ENCODE assay signal across 1 cellular context in the genomic region with DNA sequence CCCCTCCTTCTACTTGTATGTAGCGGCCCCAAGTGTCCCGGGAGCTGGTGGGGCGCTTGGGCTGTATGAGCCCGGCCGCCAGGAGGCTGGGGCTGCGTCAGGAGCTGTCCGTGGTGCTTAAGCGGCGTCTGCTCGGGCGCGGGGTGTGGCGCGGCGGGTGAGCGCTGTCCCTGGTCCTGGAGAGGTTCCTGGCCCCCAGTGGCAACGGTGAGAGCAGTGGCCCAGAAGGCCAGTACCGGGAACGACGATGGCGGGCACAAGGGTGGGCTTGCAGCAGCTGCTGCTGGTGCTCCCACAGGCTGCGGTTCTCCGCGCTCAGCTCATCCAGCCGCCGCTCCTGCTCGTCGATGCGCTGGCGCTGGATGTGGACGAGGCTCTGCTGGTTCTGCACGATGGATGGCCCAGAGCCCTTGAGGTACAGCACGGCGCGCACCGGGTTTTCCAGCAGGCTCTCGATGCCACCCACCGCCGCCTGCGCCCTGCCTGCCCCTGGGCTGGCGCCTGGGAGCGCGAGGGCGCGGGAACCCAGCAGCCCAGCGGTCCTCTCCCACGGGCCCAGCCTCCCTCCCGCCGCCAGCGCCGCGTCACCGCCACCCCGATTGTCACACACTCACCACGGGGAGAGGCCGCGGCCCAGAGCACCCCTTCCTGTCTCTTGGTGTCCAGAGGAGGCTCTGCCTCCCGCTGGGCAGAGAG.
TF ChIP-seq lines count a peak whose summit lies in the region.

No MANE protein-coding gene starts in this region.

TF ChIP-seq in HepG2, 621 proteins besides CTCF, POLR2A, EP300 and RAD21 (continued from another document and continues in another):
- TF ChIP-seq ZNF160 (CRISPR knock-in tag; IDR thresholded peaks at IDR 0.05) (peak; percentile 99), NCOA2 (CRISPR knock-in tag; IDR thresholded peaks at IDR 0.05) (peak; percentile 94), FOXC1 (CRISPR knock-in tag; IDR thresholded peaks at IDR 0.05; ENCODE audit: borderline replicate concordance) (peak; percentile 100), TCF7 (IDR thresholded peaks at IDR 0.05; ENCODE audit: low read depth) (no peak), PPARG (CRISPR knock-in tag; conservative IDR thresholded peaks at IDR 0.05) (peak; percentile 93), U2AF1 (optimal IDR thresholded peaks at IDR 0.05; ENCODE audit: low read depth, low read length) (no peak), NKX3-1 (CRISPR knock-in tag; IDR thresholded peaks at IDR 0.05) (peak; percentile 100), IKZF4 (CRISPR knock-in tag; IDR thresholded peaks at IDR 0.05; ENCODE audit: borderline replicate concordance, low read depth, not compliant biosample characterization) (peak; percentile 100), ZNF143 (CRISPR knock-in tag; IDR thresholded peaks at IDR 0.05) (peak; percentile 77), ZNF432 (CRISPR knock-in tag; IDR thresholded peaks at IDR 0.05; ENCODE audit: borderline replicate concordance) (peak; percentile 98), ZFP90 (CRISPR knock-in tag; IDR thresholded peaks at IDR 0.05; ENCODE audit: borderline replicate concordance) (peak; percentile 100), PHB2 (IDR thresholded peaks at IDR 0.05; ENCODE audit: partially characterized antibody) (no peak), TAF1 (CRISPR knock-in tag; IDR thresholded peaks at IDR 0.05) (peak; percentile 87), ZNF777 (CRISPR knock-in tag; IDR thresholded peaks at IDR 0.05) (peak; percentile 93), ZC3H4 (CRISPR knock-in tag; IDR thresholded peaks at IDR 0.05; ENCODE audit: borderline replicate concordance) (peak; percentile 95; the same call in 1 of the 2 replicates), ZNF326 (CRISPR knock-in tag; IDR thresholded peaks at IDR 0.05; ENCODE audit: borderline replicate concordance) (peak; percentile 97), NR2F6 (IDR thresholded peaks at IDR 0.05) (no peak), NR2F6 (CRISPR knock-in tag; IDR thresholded peaks at IDR 0.05) (peak; percentile 87), ELF1 (CRISPR knock-in tag; IDR thresholded peaks at IDR 0.05) (peak; percentile 76), XBP1 (CRISPR knock-in tag; IDR thresholded peaks at IDR 0.05) (peak; percentile 100), PHF5A (CRISPR knock-in tag; IDR thresholded peaks at IDR 0.05; ENCODE audit: low read depth, unreplicated experiment) (peak; percentile 93), ZNF12 (CRISPR knock-in tag; IDR thresholded peaks at IDR 0.05) (peak; percentile 97), ZNF747 (CRISPR knock-in tag; IDR thresholded peaks at IDR 0.05; ENCODE audit: borderline replicate concordance) (peak; percentile 100), ISX (CRISPR knock-in tag; conservative IDR thresholded peaks at IDR 0.05) (peak; percentile 100), ZNF567 (CRISPR knock-in tag; IDR thresholded peaks at IDR 0.05; ENCODE audit: borderline replicate concordance) (peak; percentile 95; the same call in 1 of the 2 replicates), SATB2 (CRISPR knock-in tag; IDR thresholded peaks at IDR 0.05) (peak; percentile 100), ARNTL (CRISPR knock-in tag; IDR thresholded peaks at IDR 0.05) (peak; percentile 97), ETV6 (CRISPR knock-in tag; conservative IDR thresholded peaks at IDR 0.05) (peak; percentile 100), HMGA1 (CRISPR knock-in tag; conservative IDR thresholded peaks at IDR 0.05) (no peak), NFYB (CRISPR knock-in tag; IDR thresholded peaks at IDR 0.05) (peak; percentile 69)
- TF ChIP-seq, protein P1, sequence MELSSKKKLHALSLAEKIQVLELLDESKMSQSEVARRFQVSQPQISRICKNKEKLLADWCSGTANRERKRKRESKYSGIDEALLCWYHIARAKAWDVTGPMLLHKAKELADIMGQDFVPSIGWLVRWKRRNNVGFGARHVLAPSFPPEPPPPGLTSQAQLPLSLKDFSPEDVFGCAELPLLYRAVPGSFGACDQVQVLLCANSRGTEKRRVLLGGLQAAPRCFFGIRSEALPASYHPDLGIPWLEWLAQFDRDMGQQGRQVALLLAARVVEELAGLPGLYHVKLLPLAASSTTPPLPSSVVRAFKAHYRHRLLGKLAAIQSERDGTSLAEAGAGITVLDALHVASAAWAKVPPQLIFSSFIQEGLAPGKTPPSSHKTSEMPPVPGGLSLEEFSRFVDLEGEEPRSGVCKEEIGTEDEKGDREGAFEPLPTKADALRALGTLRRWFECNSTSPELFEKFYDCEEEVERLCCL (CRISPR knock-in tag; IDR thresholded peaks at IDR 0.05; ENCODE audit: borderline replicate concordance), result peak; percentile 100
- TF ChIP-seq, protein P2, sequence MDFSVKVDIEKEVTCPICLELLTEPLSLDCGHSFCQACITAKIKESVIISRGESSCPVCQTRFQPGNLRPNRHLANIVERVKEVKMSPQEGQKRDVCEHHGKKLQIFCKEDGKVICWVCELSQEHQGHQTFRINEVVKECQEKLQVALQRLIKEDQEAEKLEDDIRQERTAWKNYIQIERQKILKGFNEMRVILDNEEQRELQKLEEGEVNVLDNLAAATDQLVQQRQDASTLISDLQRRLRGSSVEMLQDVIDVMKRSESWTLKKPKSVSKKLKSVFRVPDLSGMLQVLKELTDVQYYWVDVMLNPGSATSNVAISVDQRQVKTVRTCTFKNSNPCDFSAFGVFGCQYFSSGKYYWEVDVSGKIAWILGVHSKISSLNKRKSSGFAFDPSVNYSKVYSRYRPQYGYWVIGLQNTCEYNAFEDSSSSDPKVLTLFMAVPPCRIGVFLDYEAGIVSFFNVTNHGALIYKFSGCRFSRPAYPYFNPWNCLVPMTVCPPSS (IDR thresholded peaks at IDR 0.05), result no peak
- TF ChIP-seq, protein P3, sequence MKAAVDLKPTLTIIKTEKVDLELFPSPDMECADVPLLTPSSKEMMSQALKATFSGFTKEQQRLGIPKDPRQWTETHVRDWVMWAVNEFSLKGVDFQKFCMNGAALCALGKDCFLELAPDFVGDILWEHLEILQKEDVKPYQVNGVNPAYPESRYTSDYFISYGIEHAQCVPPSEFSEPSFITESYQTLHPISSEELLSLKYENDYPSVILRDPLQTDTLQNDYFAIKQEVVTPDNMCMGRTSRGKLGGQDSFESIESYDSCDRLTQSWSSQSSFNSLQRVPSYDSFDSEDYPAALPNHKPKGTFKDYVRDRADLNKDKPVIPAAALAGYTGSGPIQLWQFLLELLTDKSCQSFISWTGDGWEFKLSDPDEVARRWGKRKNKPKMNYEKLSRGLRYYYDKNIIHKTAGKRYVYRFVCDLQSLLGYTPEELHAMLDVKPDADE (CRISPR knock-in tag; IDR thresholded peaks at IDR 0.05), result peak; percentile 99
- TF ChIP-seq, protein P4, sequence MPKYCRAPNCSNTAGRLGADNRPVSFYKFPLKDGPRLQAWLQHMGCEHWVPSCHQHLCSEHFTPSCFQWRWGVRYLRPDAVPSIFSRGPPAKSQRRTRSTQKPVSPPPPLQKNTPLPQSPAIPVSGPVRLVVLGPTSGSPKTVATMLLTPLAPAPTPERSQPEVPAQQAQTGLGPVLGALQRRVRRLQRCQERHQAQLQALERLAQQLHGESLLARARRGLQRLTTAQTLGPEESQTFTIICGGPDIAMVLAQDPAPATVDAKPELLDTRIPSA (CRISPR knock-in tag; IDR thresholded peaks at IDR 0.05; ENCODE audit: borderline replicate concordance), result peak; percentile 100
- TF ChIP-seq, protein P5, sequence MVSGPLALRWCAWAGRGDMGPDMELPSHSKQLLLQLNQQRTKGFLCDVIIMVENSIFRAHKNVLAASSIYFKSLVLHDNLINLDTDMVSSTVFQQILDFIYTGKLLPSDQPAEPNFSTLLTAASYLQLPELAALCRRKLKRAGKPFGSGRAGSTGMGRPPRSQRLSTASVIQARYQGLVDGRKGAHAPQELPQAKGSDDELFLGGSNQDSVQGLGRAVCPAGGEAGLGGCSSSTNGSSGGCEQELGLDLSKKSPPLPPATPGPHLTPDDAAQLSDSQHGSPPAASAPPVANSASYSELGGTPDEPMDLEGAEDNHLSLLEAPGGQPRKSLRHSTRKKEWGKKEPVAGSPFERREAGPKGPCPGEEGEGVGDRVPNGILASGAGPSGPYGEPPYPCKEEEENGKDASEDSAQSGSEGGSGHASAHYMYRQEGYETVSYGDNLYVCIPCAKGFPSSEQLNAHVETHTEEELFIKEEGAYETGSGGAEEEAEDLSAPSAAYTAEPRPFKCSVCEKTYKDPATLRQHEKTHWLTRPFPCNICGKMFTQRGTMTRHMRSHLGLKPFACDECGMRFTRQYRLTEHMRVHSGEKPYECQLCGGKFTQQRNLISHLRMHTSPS (CRISPR knock-in tag; IDR thresholded peaks at IDR 0.05; ENCODE audit: low read depth), result peak; percentile 93
- TF ChIP-seq, protein P6, sequence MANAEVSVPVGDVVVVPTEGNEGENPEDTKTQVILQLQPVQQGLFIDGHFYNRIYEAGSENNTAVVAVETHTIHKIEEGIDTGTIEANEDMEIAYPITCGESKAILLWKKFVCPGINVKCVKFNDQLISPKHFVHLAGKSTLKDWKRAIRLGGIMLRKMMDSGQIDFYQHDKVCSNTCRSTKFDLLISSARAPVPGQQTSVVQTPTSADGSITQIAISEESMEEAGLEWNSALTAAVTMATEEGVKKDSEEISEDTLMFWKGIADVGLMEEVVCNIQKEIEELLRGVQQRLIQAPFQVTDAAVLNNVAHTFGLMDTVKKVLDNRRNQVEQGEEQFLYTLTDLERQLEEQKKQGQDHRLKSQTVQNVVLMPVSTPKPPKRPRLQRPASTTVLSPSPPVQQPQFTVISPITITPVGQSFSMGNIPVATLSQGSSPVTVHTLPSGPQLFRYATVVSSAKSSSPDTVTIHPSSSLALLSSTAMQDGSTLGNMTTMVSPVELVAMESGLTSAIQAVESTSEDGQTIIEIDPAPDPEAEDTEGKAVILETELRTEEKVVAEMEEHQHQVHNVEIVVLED (CRISPR knock-in tag; IDR thresholded peaks at IDR 0.05; ENCODE audit: borderline replicate concordance), result peak; percentile 82
- TF ChIP-seq, protein P7, sequence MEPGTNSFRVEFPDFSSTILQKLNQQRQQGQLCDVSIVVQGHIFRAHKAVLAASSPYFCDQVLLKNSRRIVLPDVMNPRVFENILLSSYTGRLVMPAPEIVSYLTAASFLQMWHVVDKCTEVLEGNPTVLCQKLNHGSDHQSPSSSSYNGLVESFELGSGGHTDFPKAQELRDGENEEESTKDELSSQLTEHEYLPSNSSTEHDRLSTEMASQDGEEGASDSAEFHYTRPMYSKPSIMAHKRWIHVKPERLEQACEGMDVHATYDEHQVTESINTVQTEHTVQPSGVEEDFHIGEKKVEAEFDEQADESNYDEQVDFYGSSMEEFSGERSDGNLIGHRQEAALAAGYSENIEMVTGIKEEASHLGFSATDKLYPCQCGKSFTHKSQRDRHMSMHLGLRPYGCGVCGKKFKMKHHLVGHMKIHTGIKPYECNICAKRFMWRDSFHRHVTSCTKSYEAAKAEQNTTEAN (CRISPR knock-in tag; conservative IDR thresholded peaks at IDR 0.05), result peak; percentile 99
- TF ChIP-seq, protein P8, sequence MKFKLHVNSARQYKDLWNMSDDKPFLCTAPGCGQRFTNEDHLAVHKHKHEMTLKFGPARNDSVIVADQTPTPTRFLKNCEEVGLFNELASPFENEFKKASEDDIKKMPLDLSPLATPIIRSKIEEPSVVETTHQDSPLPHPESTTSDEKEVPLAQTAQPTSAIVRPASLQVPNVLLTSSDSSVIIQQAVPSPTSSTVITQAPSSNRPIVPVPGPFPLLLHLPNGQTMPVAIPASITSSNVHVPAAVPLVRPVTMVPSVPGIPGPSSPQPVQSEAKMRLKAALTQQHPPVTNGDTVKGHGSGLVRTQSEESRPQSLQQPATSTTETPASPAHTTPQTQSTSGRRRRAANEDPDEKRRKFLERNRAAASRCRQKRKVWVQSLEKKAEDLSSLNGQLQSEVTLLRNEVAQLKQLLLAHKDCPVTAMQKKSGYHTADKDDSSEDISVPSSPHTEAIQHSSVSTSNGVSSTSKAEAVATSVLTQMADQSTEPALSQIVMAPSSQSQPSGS (CRISPR knock-in tag; IDR thresholded peaks at IDR 0.05), result peak; percentile 98
- TF ChIP-seq, protein P9, sequence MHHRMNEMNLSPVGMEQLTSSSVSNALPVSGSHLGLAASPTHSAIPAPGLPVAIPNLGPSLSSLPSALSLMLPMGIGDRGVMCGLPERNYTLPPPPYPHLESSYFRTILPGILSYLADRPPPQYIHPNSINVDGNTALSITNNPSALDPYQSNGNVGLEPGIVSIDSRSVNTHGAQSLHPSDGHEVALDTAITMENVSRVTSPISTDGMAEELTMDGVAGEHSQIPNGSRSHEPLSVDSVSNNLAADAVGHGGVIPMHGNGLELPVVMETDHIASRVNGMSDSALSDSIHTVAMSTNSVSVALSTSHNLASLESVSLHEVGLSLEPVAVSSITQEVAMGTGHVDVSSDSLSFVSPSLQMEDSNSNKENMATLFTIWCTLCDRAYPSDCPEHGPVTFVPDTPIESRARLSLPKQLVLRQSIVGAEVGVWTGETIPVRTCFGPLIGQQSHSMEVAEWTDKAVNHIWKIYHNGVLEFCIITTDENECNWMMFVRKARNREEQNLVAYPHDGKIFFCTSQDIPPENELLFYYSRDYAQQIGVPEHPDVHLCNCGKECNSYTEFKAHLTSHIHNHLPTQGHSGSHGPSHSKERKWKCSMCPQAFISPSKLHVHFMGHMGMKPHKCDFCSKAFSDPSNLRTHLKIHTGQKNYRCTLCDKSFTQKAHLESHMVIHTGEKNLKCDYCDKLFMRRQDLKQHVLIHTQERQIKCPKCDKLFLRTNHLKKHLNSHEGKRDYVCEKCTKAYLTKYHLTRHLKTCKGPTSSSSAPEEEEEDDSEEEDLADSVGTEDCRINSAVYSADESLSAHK (CRISPR knock-in tag; IDR thresholded peaks at IDR 0.05; ENCODE audit: borderline replicate concordance), result peak; percentile 98
- TF ChIP-seq, protein P10, sequence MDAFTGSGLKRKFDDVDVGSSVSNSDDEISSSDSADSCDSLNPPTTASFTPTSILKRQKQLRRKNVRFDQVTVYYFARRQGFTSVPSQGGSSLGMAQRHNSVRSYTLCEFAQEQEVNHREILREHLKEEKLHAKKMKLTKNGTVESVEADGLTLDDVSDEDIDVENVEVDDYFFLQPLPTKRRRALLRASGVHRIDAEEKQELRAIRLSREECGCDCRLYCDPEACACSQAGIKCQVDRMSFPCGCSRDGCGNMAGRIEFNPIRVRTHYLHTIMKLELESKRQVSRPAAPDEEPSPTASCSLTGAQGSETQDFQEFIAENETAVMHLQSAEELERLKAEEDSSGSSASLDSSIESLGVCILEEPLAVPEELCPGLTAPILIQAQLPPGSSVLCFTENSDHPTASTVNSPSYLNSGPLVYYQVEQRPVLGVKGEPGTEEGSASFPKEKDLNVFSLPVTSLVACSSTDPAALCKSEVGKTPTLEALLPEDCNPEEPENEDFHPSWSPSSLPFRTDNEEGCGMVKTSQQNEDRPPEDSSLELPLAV (CRISPR knock-in tag; conservative IDR thresholded peaks at IDR 0.05; ENCODE audit: low read depth), result peak; percentile 99
- TF ChIP-seq, protein P11, sequence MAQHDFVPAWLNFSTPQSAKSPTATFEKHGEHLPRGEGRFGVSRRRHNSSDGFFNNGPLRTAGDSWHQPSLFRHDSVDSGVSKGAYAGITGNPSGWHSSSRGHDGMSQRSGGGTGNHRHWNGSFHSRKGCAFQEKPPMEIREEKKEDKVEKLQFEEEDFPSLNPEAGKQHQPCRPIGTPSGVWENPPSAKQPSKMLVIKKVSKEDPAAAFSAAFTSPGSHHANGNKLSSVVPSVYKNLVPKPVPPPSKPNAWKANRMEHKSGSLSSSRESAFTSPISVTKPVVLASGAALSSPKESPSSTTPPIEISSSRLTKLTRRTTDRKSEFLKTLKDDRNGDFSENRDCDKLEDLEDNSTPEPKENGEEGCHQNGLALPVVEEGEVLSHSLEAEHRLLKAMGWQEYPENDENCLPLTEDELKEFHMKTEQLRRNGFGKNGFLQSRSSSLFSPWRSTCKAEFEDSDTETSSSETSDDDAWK (CRISPR knock-in tag; IDR thresholded peaks at IDR 0.05), result no peak
